In the genomic region with DNA sequence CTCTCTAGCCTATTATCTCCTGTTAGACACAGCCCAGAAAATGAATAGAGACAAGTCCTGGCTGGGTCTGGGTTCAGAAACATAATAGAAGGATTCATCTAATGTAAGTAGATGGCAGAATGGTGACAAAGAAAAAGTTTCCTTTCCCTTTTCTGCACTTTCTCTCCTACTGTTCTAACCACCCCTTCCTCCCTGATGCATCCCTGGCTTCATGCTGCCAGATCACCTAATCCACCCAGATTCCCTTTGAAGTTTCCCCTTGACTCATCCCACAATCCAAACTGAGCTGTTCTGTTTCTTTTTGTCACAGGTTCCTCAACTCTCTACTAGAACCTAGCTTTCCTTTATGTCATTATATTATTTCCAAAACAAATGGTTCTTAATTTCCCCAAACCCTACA, we compare ENCODE assay signal across 10 cellular contexts. TPM values are rescaled to one million over a fixed set of nuclear protein-coding genes. Genes with fewer than 3 reads are reported as not detected.
A peak's percentile ranks its signal among the peaks of the same experiment; 100 is the strongest.
DNase-seq lines count a peak whose midpoint lies in the region; ATAC-seq and TF ChIP-seq lines count a peak whose summit lies in the region.
"Had no signal": no experiment of that assay in that cellular context is flagged by ENCODE, and none has a peak within 500 bp of the region (broad histone marks: within the 10 kb centered on the region; RNA-seq: fewer than 3 reads in every experiment).

No MANE protein-coding gene starts in this region.

- DNase-seq in HT1080 (ENCODE audit: low read depth) (peak; percentile 57), PC-9 (peak in 1 of 2 experiments; percentile 50), esophagus squamous epithelium (lab: John Stamatoyannopoulos, UW) (no peak), spleen (no peak), G401 (ENCODE audit: low spot score) (no peak)
- DNase-seq in activated T-cell treated with anti-CD3 and anti-CD28 coated beads, Interleukin-2, amount 50 U/mL, for 4 hours = no peak
- DNase-seq: activated T-cell treated with anti-CD3 and anti-CD28 coated beads, Interleukin-2, amount 50 U/mL, for 72 hours; DMS 273 treated with DMSO at 0.1 percent for 48 hours had no signal

- peaks cover 6% of the 10 kb centered on the region; the same call in 1 of the 2 replicates for H3K9me3 ChIP-seq in PC-9 (ENCODE audit: insufficient read depth, low read depth)
- no peaks in the 10 kb centered on the region for H3K9me3 ChIP-seq in esophagus squamous epithelium
- H3K9me3 ChIP-seq in spleen = no peaks in the 10 kb centered on the region

- no peak overlapping the region for H2AFZ ChIP-seq in PC-9

- in situ Hi-C loops in G401 (cut with HindIII; ENCODE audit: low sequenced_read_pairs) = no loop called here

- H3K36me3 ChIP-seq in PC-9 (ENCODE audit: low read depth) (peaks cover 8% of the 10 kb centered on the region), esophagus squamous epithelium (no peaks in the 10 kb centered on the region), spleen (no peaks in the 10 kb centered on the region)

- no peaks in the 10 kb centered on the region for H3K36me3 Mint-ChIP-seq in activated T-cell treated with anti-CD3 and anti-CD28 coated beads, Interleukin-2, amount 50 U/mL, for 4 hours (ENCODE audit: insufficient read depth)

- H3K79me2 ChIP-seq in PC-9 (ENCODE audit: low read depth) = peaks cover 36% of the 10 kb centered on the region

- no peaks in the 10 kb centered on the region for H3K9me2 ChIP-seq in PC-9 (ENCODE audit: insufficient read depth)

- H3F3A ChIP-seq in PC-9 (ENCODE audit: insufficient read depth, low read depth) = peaks cover 47% of the 10 kb centered on the region

- H3K27me3 ChIP-seq in PC-9 (ENCODE audit: insufficient read depth, low read depth) = no peaks in the 10 kb centered on the region
- no peaks in the 10 kb centered on the region for H3K27me3 ChIP-seq in esophagus squamous epithelium
- no peaks in the 10 kb centered on the region for H3K27me3 ChIP-seq in spleen (replicated peaks in 1 of 7)

- POLR2A ChIA-PET in PC-9 (lab: Charles Lee; ENCODE audit: unreplicated experiment) = interaction anchor here (0.6 to 1.0 kb wide), 3 partner anchors 19 to 1709 kb away, joined by 3 to 10 read pairs (median 9); no protein-coding TSS in a partner anchor

- TF ChIP-seq CTCF in PC-9 (conservative IDR thresholded peaks at IDR 0.05) (no peak), esophagus squamous epithelium (IDR thresholded peaks at IDR 0.05) (no peak), spleen (IDR thresholded peaks at IDR 0.05 in 8 of 11, conservative IDR thresholded peaks at IDR 0.05 in 3 of 11) (no peak)

- CTCF ChIA-PET in PC-9 (lab: Charles Lee) = no interaction called here

- TSS peak; percentile 63 for BruUV-seq in PC-9 (replicated peaks; lab: Mats Ljungman, UMichigan)

- no peak for ATAC-seq in activated T-cell treated with anti-CD3 and anti-CD28 coated beads, Interleukin-2, amount 50 U/mL, for 4 hours
- ATAC-seq in GM18868 (IDR thresholded peaks at IDR 0.05; ENCODE audit: unreplicated experiment) = no peak
- ATAC-seq: activated T-cell treated with anti-CD3 and anti-CD28 coated beads, Interleukin-2, amount 50 U/mL, for 72 hours had no signal

- H3K4me3 Mint-ChIP-seq in activated T-cell treated with anti-CD3 and anti-CD28 coated beads, Interleukin-2, amount 50 U/mL, for 4 hours = no peak overlapping the region
- H3K4me3 Mint-ChIP-seq: activated T-cell treated with anti-CD3 and anti-CD28 coated beads, Interleukin-2, amount 50 U/mL, for 72 hours had no signal

- peaks cover 70% of the 10 kb centered on the region for H3K4me1 ChIP-seq in PC-9 (replicated peaks; ENCODE audit: insufficient read depth)
- peaks cover 5 to 40% (median 8%) of the 10 kb centered on the region in 3 donors for H3K4me1 ChIP-seq in esophagus squamous epithelium
- peaks cover 0 to 53% (median 23%) of the 10 kb centered on the region in 6 donors for H3K4me1 ChIP-seq in spleen

- no peak for TF ChIP-seq POLR2A in esophagus squamous epithelium (IDR thresholded peaks at IDR 0.05)
- no peak for TF ChIP-seq POLR2A in spleen (IDR thresholded peaks at IDR 0.05)

- peak overlapping the region; percentile 99 for H3K27ac ChIP-seq in PC-9
- H3K27ac ChIP-seq in esophagus squamous epithelium = peak overlapping the region; percentile 28 to 79 (median 75)
- H3K27ac ChIP-seq in spleen = peak overlapping the region in 6 of 8 donors; percentile 52 to 90 (median 82)
- H3K27ac ChIP-seq: RWPE1 had no signal

- peaks cover 7% of the 10 kb centered on the region for H3K4me1 Mint-ChIP-seq in activated T-cell treated with anti-CD3 and anti-CD28 coated beads, Interleukin-2, amount 50 U/mL, for 4 hours (ENCODE audit: low read depth)

- H3K4me2 ChIP-seq in PC-9 = peak overlapping the region; percentile 90

- peak overlapping the region; percentile 67; the same call in 1 of the 2 replicates for H3K4me3 ChIP-seq in PC-9
- H3K4me3 ChIP-seq in esophagus squamous epithelium = no peak overlapping the region
- peak overlapping the region in 1 of 8 donors; percentile 60 for H3K4me3 ChIP-seq in spleen

- intact Hi-C loops in PC-9 (cut with micrococcal nuclease; ENCODE audit: unreplicated experiment) = loop anchor here (5.0 kb wide), 2 partner anchors 189 to 246 kb away; no protein-coding TSS in a partner anchor
- intact Hi-C loops in esophagus squamous epithelium (cut with DNase I) = no loop called here
- intact Hi-C loops in spleen (cut with DNase I; ENCODE audit: low total_unique reads) = no loop called here

- no peaks in the 10 kb centered on the region for H3K27me3 Mint-ChIP-seq in activated T-cell treated with anti-CD3 and anti-CD28 coated beads, Interleukin-2, amount 50 U/mL, for 4 hours (ENCODE audit: low read depth)

- no peaks in the 10 kb centered on the region for H4K20me1 ChIP-seq in PC-9 (ENCODE audit: insufficient read depth)

- H3K9me3 Mint-ChIP-seq in activated T-cell treated with anti-CD3 and anti-CD28 coated beads, Interleukin-2, amount 50 U/mL, for 4 hours = no peaks in the 10 kb centered on the region

RNA-seq across cellular contexts. Expression of a gene that starts 1.1 kb away (rescaled TPM):
- not detected in 2 replicates for total RNA-seq in HT1080 (2014; rRNA removed; shearing (Covaris generic))
- polyA plus RNA-seq in HT1080 (2015; cell fraction: cytosol; rRNA removed) = 0.05 TPM in 1 of 2 replicates, not detected in the other
- polyA plus RNA-seq in HT1080 (2015; cell fraction: nucleus; rRNA removed) = not detected in 2 replicates
- total RNA-seq in PC-9 (2021) (48.4 and 50.8 TPM in 2 replicates), esophagus squamous epithelium (10 to 100 TPM; 17.4 to 32.8 (median 23.2) TPM), spleen (10 to 100 TPM in 2 of 7 donors, 1 to 10 TPM in 5; 3.7 to 10.6 (median 5.2) TPM)
- 1 to 10 TPM in 2 of 3 donors, under 1 TPM in 1; 0.83 to 1.3 (median 1.1) TPM for polyA plus RNA-seq in spleen
- total RNA-seq in G401 (2014; rRNA removed; shearing (Covaris generic)) = not detected in 2 replicates
- total RNA-seq in activated T-cell treated with anti-CD3 and anti-CD28 coated beads, Interleukin-2, amount 50 U/mL, for 4 hours = under 1 TPM; 0.19 to 0.34 (median 0.23) TPM
